ENCODE assay signal across 8 cellular contexts in genomic region chr15:84654689-84655453, GRCh38. TPM values are rescaled to one million over a fixed set of nuclear protein-coding genes. Genes with fewer than 3 reads are reported as not detected.
DNase-seq lines count a peak whose midpoint lies in the region; FAIRE-seq and TF ChIP-seq lines count a peak whose summit lies in the region.

No MANE protein-coding gene starts in this region.

- peaks cover 20% of the 10 kb centered on the region for H3K27me3 Mint-ChIP-seq in endodermal cell (ENCODE audit: insufficient read depth)

- H3K9me3 Mint-ChIP-seq in endodermal cell, result no peaks in the 10 kb centered on the region

- H3K4me3 ChIP-seq in GM12865 (ENCODE audit: low read depth, low read length), result peak overlapping the region; percentile 76
- H3K4me3 ChIP-seq in endodermal cell (ENCODE audit: low read length), result peak overlapping the region; percentile 83

- no peak overlapping the region for H3K27ac Mint-ChIP-seq in endodermal cell

- no peak overlapping the region for H3K27ac ChIP-seq in endodermal cell (ENCODE audit: low read depth, low read length)

- H3K36me3 Mint-ChIP-seq in endodermal cell (ENCODE audit: low read depth), result peaks cover 16% of the 10 kb centered on the region

- peaks cover 24% of the 10 kb centered on the region for H3K36me3 ChIP-seq in endodermal cell (ENCODE audit: control insufficient read depth, insufficient read depth, low read length)

- peak overlapping the region; percentile 83 for H3K9ac ChIP-seq in endodermal cell (ENCODE audit: extremely low read depth, low read length, poor library complexity, severe bottlenecking)

- peaks cover 22% of the 10 kb centered on the region for H3K4me1 Mint-ChIP-seq in endodermal cell

- 17 to 19% methylated on average over 16 to 19 of the region's 19 CpGs for WGBS in endodermal cell (ENCODE audit: insufficient coverage in 1 of 2, insufficient read length in 1 of 2), 2 experiments

- FAIRE-seq in HTR-8/SVneo (lab: Jason Lieb, UNC), result no peak

- peaks cover 8% of the 10 kb centered on the region for H3K4me1 ChIP-seq in endodermal cell (ENCODE audit: control insufficient read depth, insufficient read depth, low read length)

- no peaks in the 10 kb centered on the region for H3K27me3 ChIP-seq in endodermal cell (ENCODE audit: control insufficient read depth, insufficient read depth, low read length, poor library complexity, severe bottlenecking)

- peak; percentile 86 for DNase-seq in GM12865 (ENCODE audit: low read depth)
- peak; percentile 70 for DNase-seq in HTR-8/SVneo (ENCODE audit: insufficient read length, low spot score)
- peak; percentile 69 for DNase-seq in NOMO-1 treated with dmso at 0.1 percent for 144 hours (lab: John Stamatoyannopoulos, UW; ENCODE audit: unreplicated experiment)
- DNase-seq in activated CD8-positive, alpha-beta memory T cell treated with anti-CD3 and anti-CD28 coated beads, Interleukin-2, amount 50 U/mL, for 24 hours (ENCODE audit: extremely low read depth), result peak; percentile 57
- DNase-seq in endodermal cell, result peak; percentile 90
- DNase-seq in mesenteric fat pad (ENCODE audit: low spot score), result peak; percentile 93
- peak; percentile 58 for DNase-seq in stimulated activated CD8-positive, alpha-beta memory T cell treated with anti-CD3 and anti-CD28 coated beads, Interleukin-15, amount 100 ng/mL, for 1 hour (ENCODE audit: low read depth)
- no peak for DNase-seq in NCI-H128 (lab: John Stamatoyannopoulos, UW; ENCODE audit: unreplicated experiment)

- H3K4me3 Mint-ChIP-seq in endodermal cell, result peak overlapping the region; percentile 93

- TF ChIP-seq CTCF in GM12865 (IDR thresholded peaks at IDR 0.05; ENCODE audit: insufficient read depth, low read depth, low read length, missing control alignments) (peak; percentile 68), endodermal cell (conservative IDR thresholded peaks at IDR 0.05) (peak; percentile 80)

- no peaks in the 10 kb centered on the region for H3K9me3 ChIP-seq in endodermal cell (ENCODE audit: control insufficient read depth, low read length)

RNA-seq across cellular contexts. Expression of gene WDR73, which starts 0.8 kb away (rescaled TPM):
- 10 to 100 TPM; 44.1 to 46.8 TPM for total RNA-seq in endodermal cell
- polyA plus RNA-seq in endodermal cell (2013, experiment 1 of 2), result 37.9 TPM
- 32.1 TPM for polyA plus RNA-seq in endodermal cell (2013, experiment 2 of 2)
- 20.3 TPM for total RNA-seq in mesenteric fat pad

RNA-seq across cellular contexts. Expression of gene NMB, which starts 3.1 kb away (rescaled TPM):
- total RNA-seq in endodermal cell (1 to 10 TPM; 5.3 to 7.3 TPM), mesenteric fat pad (67.0 TPM)
- 11.8 TPM for polyA plus RNA-seq in endodermal cell (2013, experiment 1 of 2)
- 10.0 TPM for polyA plus RNA-seq in endodermal cell (2013, experiment 2 of 2)

RNA-seq across cellular contexts. Expression of gene ZSCAN2, which starts 54.1 kb away (rescaled TPM):
- total RNA-seq in endodermal cell (10 to 100 TPM; 23.6 to 31.3 TPM), mesenteric fat pad (7.9 TPM)
- polyA plus RNA-seq in endodermal cell (2013, experiment 1 of 2), result 18.8 TPM
- 18.4 TPM for polyA plus RNA-seq in endodermal cell (2013, experiment 2 of 2)
